ENCODE assay signal across 8 cellular contexts in genomic region chr10:71728218-71728737, GRCh38. TPM values are rescaled to one million over a fixed set of nuclear protein-coding genes. Genes with fewer than 3 reads are reported as not detected.
DNase-seq lines count a peak whose midpoint lies in the region; ATAC-seq, FAIRE-seq and TF ChIP-seq lines count a peak whose summit lies in the region.

No MANE protein-coding gene starts in this region.

- no peak overlapping the region for H3K4me3 Mint-ChIP-seq in neural progenitor cell
- no peak overlapping the region for H3K4me3 Mint-ChIP-seq in osteocyte (ENCODE audit: unreplicated experiment)

- H3K4me1 ChIP-seq in GM12878 (ENCODE audit: control insufficient read depth, insufficient read depth, low read length) (peaks cover 48% of the 10 kb centered on the region), neural progenitor cell (peaks cover 9% of the 10 kb centered on the region)

- no peak for FAIRE-seq in GM12878 (lab: Jason Lieb, UNC)

- H3K4me2 ChIP-seq in GM12878 (ENCODE audit: control insufficient read depth, insufficient read depth) (peak overlapping the region; percentile 90), neural progenitor cell (peak overlapping the region; percentile 34)

- peak; percentile 4 for ATAC-seq in HG03378 (IDR thresholded peaks at IDR 0.05; ENCODE audit: unreplicated experiment)
- peak; percentile 54 for ATAC-seq in GM12878
- no peak for ATAC-seq in HG03565 (IDR thresholded peaks at IDR 0.05; ENCODE audit: unreplicated experiment)

- no peak for TF ChIP-seq RAD21 in GM12878 (IDR thresholded peaks at IDR 0.05; ENCODE audit: insufficient read depth, low read depth, low read length)

- H3K9me3 Mint-ChIP-seq in neural progenitor cell (peaks cover 2% of the 10 kb centered on the region), osteocyte (ENCODE audit: unreplicated experiment) (no peaks in the 10 kb centered on the region)

- H3K27me3 ChIP-seq in AG04450 (ENCODE audit: control insufficient read depth, insufficient read depth, low read length): peaks cover 24% of the 10 kb centered on the region
- no peaks in the 10 kb centered on the region for H3K27me3 ChIP-seq in GM12878 (replicated peaks in 1 of 2; ENCODE audit: control insufficient read depth in 2 of 2, insufficient read depth in 2 of 2, low read length in 1 of 2)
- no peaks in the 10 kb centered on the region for H3K27me3 ChIP-seq in neural progenitor cell
- no peaks in the 10 kb centered on the region for H3K27me3 ChIP-seq in H7 (ENCODE audit: control insufficient read depth, insufficient read depth, low read length)

- H4K20me1 ChIP-seq in GM12878 (ENCODE audit: control insufficient read depth, insufficient read depth) (no peaks in the 10 kb centered on the region), neural progenitor cell (ENCODE audit: low read depth) (no peaks in the 10 kb centered on the region)

- H3K9me3 ChIP-seq in AG04450 (ENCODE audit: control insufficient read depth, insufficient read depth, low read length) (no peaks in the 10 kb centered on the region; the same call in 1 of the 2 replicates), GM12878 (replicated peaks; ENCODE audit: control insufficient read depth, insufficient read depth, low read length) (no peaks in the 10 kb centered on the region), neural progenitor cell (ENCODE audit: low read depth) (no peaks in the 10 kb centered on the region)

- POLR2A ChIA-PET in AG04450 (lab: Yijun Ruan, JAX) (interaction anchor here (0.6 to 1.2 kb wide), 3 partner anchors 12 to 276 kb away, joined by 3 to 4 read pairs (median 4); no protein-coding TSS in a partner anchor), GM12878 (lab: Charles Lee) (interaction anchor here (0.6 to 1.9 kb wide), 5 partner anchors 11 to 77 kb away, joined by 3 to 7 read pairs (median 6); partner anchors contain the start of gene VSIR)

- TF ChIP-seq POLR2A in GM12878 (IDR thresholded peaks at IDR 0.05; ENCODE audit: low read depth, low read length): no peak

- no peaks in the 10 kb centered on the region for H3K36me3 ChIP-seq in GM12878 (ENCODE audit: control insufficient read depth in 2 of 2, insufficient read depth in 2 of 2, low read length in 1 of 2)
- no peaks in the 10 kb centered on the region for H3K36me3 ChIP-seq in neural progenitor cell
- no peaks in the 10 kb centered on the region for H3K36me3 ChIP-seq in H7 (replicated peaks; ENCODE audit: control insufficient read depth, insufficient read depth, low read length)

- no peak overlapping the region for H3K4me3 ChIP-seq in AG04450 (ENCODE audit: low read depth, low read length)
- peak overlapping the region; percentile 8; the same call in 1 of the 2 replicates for H3K4me3 ChIP-seq in GM12878
- no peak overlapping the region for H3K4me3 ChIP-seq in neural progenitor cell
- H3K4me3 ChIP-seq in H7 (ENCODE audit: insufficient read depth, low read depth, low read length): no peak overlapping the region

- intact Hi-C loops in GM12878 (cut with micrococcal nuclease; ENCODE audit: unreplicated experiment): loop anchor here (1.0 kb wide), 1 partner anchor 34 kb away; no protein-coding TSS in a partner anchor

- TF ChIP-seq EP300 in GM12878 (IDR thresholded peaks at IDR 0.05; ENCODE audit: borderline replicate concordance in 1 of 2, control insufficient read depth in 1 of 2, low read depth in 2 of 2, low read length in 2 of 2): no peak

- H3K27ac ChIP-seq in AG04450 (ENCODE audit: low read depth, low read length): peak overlapping the region; percentile 24
- peak overlapping the region; percentile 81 for H3K27ac ChIP-seq in GM12878 (ENCODE audit: control insufficient read depth, insufficient read depth)
- no peak overlapping the region for H3K27ac ChIP-seq in neural progenitor cell

- CTCF ChIA-PET in AG04450 (lab: Charles Lee) (interaction anchor here (0.6 kb wide), 1 partner anchor 45 kb away, joined by 4 read pairs; the partner anchor contains the start of gene VSIR), GM12878 (lab: Yijun Ruan, JAX) (interaction anchor here (0.7 to 5.1 kb wide), 8 partner anchors 27 to 1336 kb away, joined by 3 to 40 read pairs (median 4); partner anchors contain the start of gene VSIR)

- H3K27me3 Mint-ChIP-seq in neural progenitor cell (ENCODE audit: insufficient read depth, low read depth) (peaks cover 7% of the 10 kb centered on the region), osteocyte (ENCODE audit: unreplicated experiment) (peaks cover 12% of the 10 kb centered on the region)

- SMC1A ChIA-PET in GM12878 (lab: Charles Lee; ENCODE audit: uncharacterized antibody, unreplicated experiment): interaction anchor here (0.6 to 5.4 kb wide), 10 partner anchors 17 to 83 kb away, joined by 3 to 33 read pairs (median 4); partner anchors contain the start of gene VSIR

- TF ChIP-seq CTCF in AG04450 (IDR thresholded peaks at IDR 0.05; ENCODE audit: low read depth, low read length) (no peak), GM12878 (IDR thresholded peaks at IDR 0.05 in 2 of 3, conservative IDR thresholded peaks at IDR 0.05 in 1 of 3; ENCODE audit: control insufficient read depth in 2 of 3, extremely low read depth in 1 of 3, insufficient read depth in 1 of 3, low read depth in 3 of 3, low read length in 3 of 3) (no peak), neural progenitor cell (IDR thresholded peaks at IDR 0.05) (no peak), osteocyte (IDR thresholded peaks at IDR 0.05) (no peak)

- H3K79me2 ChIP-seq in GM12878 (ENCODE audit: control insufficient read depth, insufficient read depth, low read length): no peaks in the 10 kb centered on the region
- H3K79me2 ChIP-seq in neural progenitor cell (ENCODE audit: low read depth): no peaks in the 10 kb centered on the region

- no TSS peak for BruUV-seq in GM12878 (replicated peaks; lab: Mats Ljungman, UMichigan)

- peak overlapping the region; percentile 70 for H2AFZ ChIP-seq in GM12878 (ENCODE audit: control insufficient read depth, low read depth, low read length)
- no peak overlapping the region for H2AFZ ChIP-seq in neural progenitor cell (replicated peaks)

- in situ Hi-C loops in GM12878 (cut with MboI): no loop called here

- H3K9ac ChIP-seq in GM12878 (ENCODE audit: control insufficient read depth, insufficient read depth, low read length): peak overlapping the region; percentile 73
- H3K9ac ChIP-seq in neural progenitor cell: no peak overlapping the region

- WGBS in GM12878 (ENCODE audit: insufficient coverage, insufficient replicate concordance, low lambda C conversion rate, missing lambda C conversion rate): 17% methylated on average over 4 of the region's 4 CpGs

- H3F3A ChIP-seq in neural progenitor cell (ENCODE audit: low read depth): no peaks in the 10 kb centered on the region

- RAD21 ChIA-PET in GM12878 (lab: Charles Lee; ENCODE audit: unreplicated experiment): interaction anchor here (0.7 to 4.4 kb wide), 8 partner anchors 15 to 45 kb away, joined by 3 to 19 read pairs (median 8); partner anchors contain the start of gene VSIR

- H3K36me3 Mint-ChIP-seq in neural progenitor cell (no peaks in the 10 kb centered on the region), osteocyte (ENCODE audit: unreplicated experiment) (no peaks in the 10 kb centered on the region)

- DNase-seq in AG04450 (ENCODE audit: low read depth, low spot score): no peak
- peak; percentile 38 for DNase-seq in GM19240 (ENCODE audit: insufficient read length, low spot score)
- DNase-seq in GM12878 (ENCODE audit: low read depth, low spot score): peak; percentile 72
- DNase-seq in neural progenitor cell (ENCODE audit: low spot score): peak; percentile 64
- DNase-seq in H7: no peak
- DNase-seq in osteocyte (ENCODE audit: extremely low spot score, unreplicated experiment): no peak

- H3K27ac Mint-ChIP-seq in neural progenitor cell: no peak overlapping the region
- H3K27ac Mint-ChIP-seq in osteocyte (ENCODE audit: unreplicated experiment): no peak overlapping the region

- H3K4me1 Mint-ChIP-seq in neural progenitor cell: peaks cover 36% of the 10 kb centered on the region
- H3K4me1 Mint-ChIP-seq in osteocyte (ENCODE audit: unreplicated experiment): peaks cover 5% of the 10 kb centered on the region

RNA-seq across cellular contexts. Expression of gene C10orf105, which starts 8.7 kb away (rescaled TPM):
- polyA plus RNA-seq in AG04450 (2011; rRNA removed) (0.01 TPM in 1 of 2 replicates, not detected in the other), GM12878 (2011; rRNA removed) (not detected in 2 replicates), GM12878 (2014; fragmentation: Illumina TruSeq; extraction: Trizol) (0.04 and 0.06 TPM in 2 replicates), GM12878 (2014; fragmentation: Nextera tagmentation; extraction: Ambion mirVana) (not detected), GM12878 (2014; rRNA removed) (0.06 and 0.18 TPM in 2 replicates), GM12878 (2016; fragmentation: Nextera tagmentation; extraction: Ambion mirVana) (not detected)
- not detected in 2 replicates for polyA minus RNA-seq in AG04450 (2011; rRNA and poly(A)+ RNA removed)
- not detected in 2 replicates for total RNA-seq in GM12878 (2013; cell fraction: nucleolus; rRNA removed)
- total RNA-seq in GM12878 (2014; rRNA removed) (0.11 TPM in 1 of 2 replicates, not detected in the other), GM12878 (2014; rRNA removed; fragmentation: Illumina TruSeq; extraction: Trizol) (not detected in 2 replicates), GM12878 (2021) (0.03 and 0.05 TPM in 2 replicates), neural progenitor cell (ENCODE audit: low replicate concordance) (0.39 and 1.5 TPM in 2 replicates), osteocyte (not detected in 2 replicates)
- not detected for polyA plus RNA-seq in GM12878 (2011; ENCODE audit: low read depth)
- not detected in 2 replicates for polyA plus RNA-seq in GM12878 (2011; cell fraction: cytosol; rRNA removed)
- not detected in 2 replicates for polyA plus RNA-seq in GM12878 (2011; cell fraction: nucleus; rRNA removed)
- 0.03 and 0.04 TPM in 2 replicates for polyA plus RNA-seq in GM12878 (2012)
- not detected in 2 replicates for polyA minus RNA-seq in GM12878 (2011; rRNA and poly(A)+ RNA removed)
- not detected in 2 replicates for polyA minus RNA-seq in GM12878 (2011; cell fraction: cytosol; rRNA and poly(A)+ RNA removed)
- not detected in 2 replicates for polyA minus RNA-seq in GM12878 (2011; cell fraction: nucleus; rRNA and poly(A)+ RNA removed)
- total RNA-seq in H7 (2014; rRNA removed; shearing (Covaris generic)): 0.17 and 0.18 TPM in 2 replicates

RNA-seq across cellular contexts. Expression of gene VSIR, which starts 45.0 kb away (rescaled TPM):
- polyA plus RNA-seq in AG04450 (2011; rRNA removed) (22.1 and 32.1 TPM in 2 replicates), GM12878 (2011; rRNA removed) (0.78 and 2.4 TPM in 2 replicates), GM12878 (2014; fragmentation: Illumina TruSeq; extraction: Trizol) (0.76 and 6.3 TPM in 2 replicates), GM12878 (2014; fragmentation: Nextera tagmentation; extraction: Ambion mirVana) (under 1 TPM; 0.19 to 0.24 TPM), GM12878 (2014; rRNA removed) (8.5 and 10.4 TPM in 2 replicates), GM12878 (2016; fragmentation: Nextera tagmentation; extraction: Ambion mirVana) (1 to 10 TPM; 7.0 to 9.2 TPM)
- 14.1 and 22.3 TPM in 2 replicates for polyA minus RNA-seq in AG04450 (2011; rRNA and poly(A)+ RNA removed)
- total RNA-seq in GM12878 (2013; cell fraction: nucleolus; rRNA removed): 68.6 and 75.4 TPM in 2 replicates
- total RNA-seq in GM12878 (2014; rRNA removed) (8.6 and 14.7 TPM in 2 replicates), GM12878 (2014; rRNA removed; fragmentation: Illumina TruSeq; extraction: Trizol) (5.1 and 5.9 TPM in 2 replicates), GM12878 (2021) (12.1 and 12.5 TPM in 2 replicates), neural progenitor cell (ENCODE audit: low replicate concordance) (0.46 TPM in 1 of 2 replicates, not detected in the other), osteocyte (0.16 and 0.75 TPM in 2 replicates)
- polyA plus RNA-seq in GM12878 (2011; ENCODE audit: low read depth): 3.6 TPM
- polyA plus RNA-seq in GM12878 (2011; cell fraction: cytosol; rRNA removed): 2.7 and 3.3 TPM in 2 replicates
- polyA plus RNA-seq in GM12878 (2011; cell fraction: nucleus; rRNA removed): 5.1 and 6.0 TPM in 2 replicates
- 9.2 and 12.0 TPM in 2 replicates for polyA plus RNA-seq in GM12878 (2012)
- 2.6 and 5.9 TPM in 2 replicates for polyA minus RNA-seq in GM12878 (2011; rRNA and poly(A)+ RNA removed)
- polyA minus RNA-seq in GM12878 (2011; cell fraction: cytosol; rRNA and poly(A)+ RNA removed): 0.67 and 0.94 TPM in 2 replicates
- polyA minus RNA-seq in GM12878 (2011; cell fraction: nucleus; rRNA and poly(A)+ RNA removed): 4.0 and 4.9 TPM in 2 replicates
- 0.04 and 0.31 TPM in 2 replicates for total RNA-seq in H7 (2014; rRNA removed; shearing (Covaris generic))

Comparison
In these comparisons a context has a peak if more than half of its experiments do, and no peak if none do; other contexts are left out.
1. DNase-seq: peak in GM19240 (single experiment), GM12878 (single experiment) and neural progenitor cell (single experiment); none in AG04450 (single experiment), H7 (single experiment) and osteocyte (single experiment).